In the genomic region with DNA sequence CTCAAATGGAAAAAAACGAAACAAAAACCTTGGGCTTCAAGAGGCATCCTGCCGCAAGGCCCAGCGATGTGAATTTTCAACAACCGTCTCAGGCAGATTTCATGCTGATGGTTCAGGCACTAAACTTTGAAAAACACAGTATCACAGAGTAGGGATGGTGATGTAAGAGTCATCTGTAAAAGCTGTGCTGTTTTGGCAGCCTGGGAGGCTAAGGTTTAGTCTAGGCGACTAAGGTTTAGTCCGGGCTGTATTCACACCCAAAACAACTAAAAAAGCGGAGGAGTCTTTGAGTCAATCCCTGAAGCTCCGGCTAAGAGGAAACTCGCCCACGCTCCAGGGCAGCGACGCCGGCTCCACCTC, we compare ENCODE assay signal across 8 cellular contexts. TPM values are rescaled to one million over a fixed set of nuclear protein-coding genes. Genes with fewer than 3 reads are reported as not detected.
DNase-seq lines count a peak whose midpoint lies in the region; ATAC-seq, FAIRE-seq and TF ChIP-seq lines count a peak whose summit lies in the region.

No MANE protein-coding gene starts in this region.

- H4K20me1 ChIP-seq in OCI-LY7 (ENCODE audit: insufficient read depth, low read length) (no peaks in the 10 kb centered on the region), endothelial cell of umbilical vein (replicated peaks; ENCODE audit: control insufficient read depth, extremely low read depth, insufficient read depth, low read length) (no peaks in the 10 kb centered on the region)

- peak overlapping the region; percentile 72 for H3K4me3 ChIP-seq in CD8-positive, alpha-beta memory T cell (ENCODE audit: low read length)
- H3K4me3 ChIP-seq in OCI-LY7 (ENCODE audit: low read depth, low read length, poor library complexity, severe bottlenecking) (peak overlapping the region; percentile 69), endothelial cell of umbilical vein (replicated peaks in 1 of 3; ENCODE audit: insufficient read depth in 1 of 3, low read depth in 1 of 3, low read length in 3 of 3) (peak overlapping the region; percentile 56 to 87 (median 74)), neutrophil (ENCODE audit: low read depth in 1 of 2, low read length in 1 of 2) (peak overlapping the region; percentile 56 to 65)

- DNase-seq in CD8-positive, alpha-beta memory T cell, result no peak
- DNase-seq in OCI-LY7 (ENCODE audit: low spot score), result peak; percentile 0
- DNase-seq in endothelial cell of umbilical vein (ENCODE audit: low read depth, low spot score), result no peak
- no peak for DNase-seq in ureter (ENCODE audit: low spot score)
- no peak for DNase-seq in cerebellar cortex (ENCODE audit: low spot score)

- ATAC-seq in HG02642 (IDR thresholded peaks at IDR 0.05; ENCODE audit: poor library complexity, unreplicated experiment) (no peak), HG03378 (IDR thresholded peaks at IDR 0.05; ENCODE audit: unreplicated experiment) (no peak)

- H3K27me3 Mint-ChIP-seq in CD8-positive, alpha-beta memory T cell, result peaks cover 4 to 5% of the 10 kb centered on the region in 2 donors

- peak overlapping the region; percentile 36 for H3K9ac ChIP-seq in endothelial cell of umbilical vein (replicated peaks; ENCODE audit: extremely low read depth, insufficient read depth, low read length)

- CTCF ChIA-PET in CD8-positive, alpha-beta memory T cell (lab: Charles Lee), result interaction anchor here (0.9 kb wide), 1 partner anchor 17 kb away, joined by 3 read pairs; no protein-coding TSS in a partner anchor
- CTCF ChIA-PET in OCI-LY7 (lab: Charles Lee; ENCODE audit: unreplicated experiment) (no interaction called here), endothelial cell of umbilical vein (lab: Charles Lee) (interaction anchor here (0.7 to 1.5 kb wide), 2 partner anchors 15 to 300 kb away, joined by 3 to 4 read pairs; no protein-coding TSS in a partner anchor)

- H2AFZ ChIP-seq in OCI-LY7 (ENCODE audit: low read length) (peak overlapping the region; percentile 73), endothelial cell of umbilical vein (ENCODE audit: low read depth, low read length) (peak overlapping the region; percentile 93)

- peak overlapping the region; percentile 84 to 96 (median 90) for H3K4me3 Mint-ChIP-seq in CD8-positive, alpha-beta memory T cell

- H3K9me1 ChIP-seq in endothelial cell of umbilical vein (replicated peaks; ENCODE audit: control insufficient read depth, extremely low read depth, insufficient read depth, low read length), result no peaks in the 10 kb centered on the region

- H3K4me1 Mint-ChIP-seq in CD8-positive, alpha-beta memory T cell, result peaks cover 30 to 48% (median 40%) of the 10 kb centered on the region in 3 donors

- no peak for TF ChIP-seq POLR2A in endothelial cell of umbilical vein (IDR thresholded peaks at IDR 0.05; ENCODE audit: low read depth, low read length)

- H3K27ac Mint-ChIP-seq in CD8-positive, alpha-beta memory T cell, result peak overlapping the region; percentile 30 to 92 (median 72)

- H3K9me3 ChIP-seq in CD8-positive, alpha-beta memory T cell (ENCODE audit: low read length), result no peaks in the 10 kb centered on the region
- H3K9me3 ChIP-seq in OCI-LY7 (ENCODE audit: low read length) (no peaks in the 10 kb centered on the region), endothelial cell of umbilical vein (replicated peaks; ENCODE audit: control insufficient read depth, insufficient read depth, low read length) (no peaks in the 10 kb centered on the region), neutrophil (no peaks in the 10 kb centered on the region)

- TF ChIP-seq CTCF in OCI-LY7 (conservative IDR thresholded peaks at IDR 0.05; ENCODE audit: low read length) (no peak), endothelial cell of umbilical vein (IDR thresholded peaks at IDR 0.05; ENCODE audit: extremely low read depth in 1 of 2, insufficient read depth in 1 of 2, low read depth in 1 of 2, low read length in 2 of 2) (no peak), neutrophil (IDR thresholded peaks at IDR 0.05) (no peak)

- BruUV-seq in OCI-LY7 (replicated peaks; lab: Mats Ljungman, UMichigan) (TSS peak; percentile 67), endothelial cell of umbilical vein (replicated peaks; lab: Mats Ljungman, UMichigan) (TSS peak; percentile 83)

- POLR2A ChIA-PET in CD8-positive, alpha-beta memory T cell (lab: Charles Lee), result interaction anchor here (0.6 kb wide), 1 partner anchor 15 kb away, joined by 3 read pairs; no protein-coding TSS in a partner anchor
- POLR2A ChIA-PET in OCI-LY7 (lab: Charles Lee), result interaction anchor here (0.6 to 1.1 kb wide), 2 partner anchors 27 to 843 kb away, joined by 3 to 9 read pairs; no protein-coding TSS in a partner anchor
- POLR2A ChIA-PET in endothelial cell of umbilical vein (lab: Charles Lee), result no interaction called here

- H3K4me1 ChIP-seq in CD8-positive, alpha-beta memory T cell (ENCODE audit: insufficient read depth, low read length), result peaks cover 11% of the 10 kb centered on the region
- H3K4me1 ChIP-seq in OCI-LY7 (ENCODE audit: insufficient read depth, low read length, poor library complexity, severe bottlenecking) (peaks cover 10% of the 10 kb centered on the region), endothelial cell of umbilical vein (ENCODE audit: control insufficient read depth, extremely low read depth, insufficient read depth, low read length) (peaks cover 17% of the 10 kb centered on the region), neutrophil (ENCODE audit: control insufficient read depth in 1 of 2, insufficient read depth in 1 of 2, low read depth in 1 of 2, low read length in 1 of 2) (peaks cover 11 to 14% of the 10 kb centered on the region in 2 experiments)

- H3K27me3 ChIP-seq in CD8-positive, alpha-beta memory T cell (ENCODE audit: insufficient read depth, low read length, poor library complexity, severe bottlenecking), result no peaks in the 10 kb centered on the region
- no peaks in the 10 kb centered on the region for H3K27me3 ChIP-seq in endothelial cell of umbilical vein (ENCODE audit: control insufficient read depth in 2 of 2, insufficient read depth in 2 of 2, low read length in 2 of 2)
- H3K27me3 ChIP-seq in neutrophil, result peaks cover 69% of the 10 kb centered on the region

- no peaks in the 10 kb centered on the region for H3K36me3 ChIP-seq in CD8-positive, alpha-beta memory T cell (ENCODE audit: insufficient read depth, low read length)
- peaks cover 2% of the 10 kb centered on the region; the same call in 1 of the 2 replicates for H3K36me3 ChIP-seq in OCI-LY7 (ENCODE audit: insufficient read depth, low read length)
- H3K36me3 ChIP-seq in endothelial cell of umbilical vein (ENCODE audit: control insufficient read depth in 2 of 2, extremely low read depth in 1 of 2, insufficient read depth in 2 of 2, low read length in 2 of 2), result peaks cover 0 to 3% of the 10 kb centered on the region in 2 experiments
- no peaks in the 10 kb centered on the region for H3K36me3 ChIP-seq in neutrophil

- dilution Hi-C loops in endothelial cell of umbilical vein (cut with MboI; ENCODE audit: extremely low pct_ligation_motif_present, low sequenced_read_pairs), result no loop called here

- intact Hi-C loops in OCI-LY7 (cut with micrococcal nuclease; ENCODE audit: unreplicated experiment) (no loop called here), endothelial cell of umbilical vein (cut with micrococcal nuclease) (loop anchor here (10.0 kb wide), 1 partner anchor 289 kb away; no protein-coding TSS in a partner anchor)

- H3K27ac ChIP-seq in CD8-positive, alpha-beta memory T cell (ENCODE audit: low read depth, low read length), result peak overlapping the region; percentile 32
- H3K27ac ChIP-seq in OCI-LY7 (ENCODE audit: low read depth, low read length, poor library complexity, severe bottlenecking) (no peak overlapping the region), endothelial cell of umbilical vein (ENCODE audit: insufficient read depth, low read depth, low read length) (peak overlapping the region; percentile 26), neutrophil (no peak overlapping the region)

- H3K9me3 Mint-ChIP-seq in CD8-positive, alpha-beta memory T cell, result no peaks in the 10 kb centered on the region

- H3K4me2 ChIP-seq in OCI-LY7 (ENCODE audit: low read length) (peak overlapping the region; percentile 65), endothelial cell of umbilical vein (ENCODE audit: insufficient read depth, low read length) (peak overlapping the region; percentile 76)

- no peaks in the 10 kb centered on the region for H3K79me2 ChIP-seq in OCI-LY7 (ENCODE audit: insufficient read depth, low read depth, low read length)
- peaks cover 17% of the 10 kb centered on the region for H3K79me2 ChIP-seq in endothelial cell of umbilical vein (ENCODE audit: control insufficient read depth, insufficient read depth, low read length)

- H3K36me3 Mint-ChIP-seq in CD8-positive, alpha-beta memory T cell, result peaks cover 4 to 20% (median 7%) of the 10 kb centered on the region in 3 donors

- no peak for FAIRE-seq in endothelial cell of umbilical vein (lab: Jason Lieb, UNC)

- H3K9me2 ChIP-seq in OCI-LY7 (ENCODE audit: insufficient read depth, low read length), result no peaks in the 10 kb centered on the region

TF ChIP-seq in endothelial cell of umbilical vein, 7 proteins besides CTCF, POLR2A, EP300 and RAD21 (continues in another document):
- no peak for TF ChIP-seq GATA2 (IDR thresholded peaks at IDR 0.05; ENCODE audit: insufficient read depth, insufficient read length, low read depth, low read length)
- TF ChIP-seq, protein P1, sequence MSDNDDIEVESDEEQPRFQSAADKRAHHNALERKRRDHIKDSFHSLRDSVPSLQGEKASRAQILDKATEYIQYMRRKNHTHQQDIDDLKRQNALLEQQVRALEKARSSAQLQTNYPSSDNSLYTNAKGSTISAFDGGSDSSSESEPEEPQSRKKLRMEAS (IDR thresholded peaks at IDR 0.05; ENCODE audit: insufficient read depth, insufficient read length), result no peak
- TF ChIP-seq EZH2 (IDR thresholded peaks at IDR 0.05; ENCODE audit: borderline replicate concordance, low read depth, low read length, severe bottlenecking), result no peak
- TF ChIP-seq JUN (IDR thresholded peaks at IDR 0.05; ENCODE audit: borderline replicate concordance, insufficient read depth, insufficient read length, low read depth), result no peak
- no peak for TF ChIP-seq POLR2AphosphoS5 (IDR thresholded peaks at IDR 0.05; ENCODE audit: insufficient read depth, low read depth, low read length)
- no peak for TF ChIP-seq FOS (IDR thresholded peaks at IDR 0.05; ENCODE audit: borderline replicate concordance, insufficient read depth, low read length)

RNA-seq across cellular contexts. Expression of a gene that starts 0.4 kb away (rescaled TPM):
- 10 to 100 TPM; 16.2 to 17.0 TPM for total RNA-seq in CD8-positive, alpha-beta memory T cell
- polyA plus RNA-seq in CD8-positive, alpha-beta memory T cell, result 8.7 TPM
- total RNA-seq in OCI-LY7 (2014; rRNA removed; shearing (Covaris generic)), result 3.6 and 4.0 TPM in 2 replicates
- 6.8 and 8.4 TPM in 2 replicates for total RNA-seq in OCI-LY7 (2022)
- 21.9 and 23.8 TPM in 2 replicates for total RNA-seq in endothelial cell of umbilical vein
- polyA plus RNA-seq in endothelial cell of umbilical vein, result 11.7 and 16.0 TPM in 2 replicates
- polyA plus RNA-seq in endothelial cell of umbilical vein (2011; cell fraction: cytosol; rRNA removed), result 8.3 and 9.5 TPM in 2 replicates
- 5.6 and 7.4 TPM in 2 replicates for polyA plus RNA-seq in endothelial cell of umbilical vein (2011; cell fraction: nucleus; rRNA removed)
- polyA plus RNA-seq in endothelial cell of umbilical vein (2012), result 23.9 and 29.0 TPM in 2 replicates
- 9.1 and 9.8 TPM in 2 replicates for polyA minus RNA-seq in endothelial cell of umbilical vein
- polyA minus RNA-seq in endothelial cell of umbilical vein (2011; cell fraction: cytosol; rRNA and poly(A)+ RNA removed), result 11.1 TPM
- polyA minus RNA-seq in endothelial cell of umbilical vein (2011; cell fraction: nucleus; rRNA and poly(A)+ RNA removed), result 3.8 and 5.5 TPM in 2 replicates
- total RNA-seq in ureter, result 14.1 TPM

Comparison
In these comparisons a context has a peak if more than half of its experiments do, and no peak if none do; other contexts are left out.
1. H3K27ac ChIP-seq: peak in CD8-positive, alpha-beta memory T cell (single experiment) and endothelial cell of umbilical vein (single experiment); none in OCI-LY7 (single experiment) and neutrophil (single experiment).
2. Peak in every context shown above with its lines, with median percentiles within 50 percentile points of each other: H3K4me3 ChIP-seq.